33 cellular contexts compared by ENCODE assay signal in the genomic region with DNA sequence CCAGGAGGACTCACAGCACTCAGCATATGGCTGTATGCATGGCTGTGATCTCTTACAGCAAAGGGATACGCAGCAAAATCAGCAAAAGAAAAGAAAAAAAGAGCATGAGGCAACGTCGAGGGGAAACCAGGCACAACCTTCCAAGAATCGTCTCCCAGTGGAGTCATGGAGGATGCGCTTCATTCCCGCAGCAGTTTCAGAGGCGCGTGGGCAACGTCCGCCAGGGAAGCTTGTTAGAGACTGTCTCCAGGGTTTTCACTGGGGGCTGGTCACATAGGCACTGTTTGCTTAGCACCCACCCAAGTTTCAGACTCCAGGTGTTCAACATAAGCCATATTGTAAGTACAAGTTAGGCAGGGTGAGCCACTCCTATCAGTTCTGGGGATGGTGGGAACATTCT. TPM values are rescaled to one million over a fixed set of nuclear protein-coding genes. Genes with fewer than 3 reads are reported as not detected.
"Had no signal": no experiment of that assay in that cellular context is flagged by ENCODE, and none has a peak within 500 bp of the region (broad histone marks: within the 10 kb centered on the region; RNA-seq: fewer than 3 reads in every experiment).

No MANE protein-coding gene starts in this region.

- H3K4me3 ChIP-seq: adrenal gland, body of pancreas had no signal

- H3K36me3 ChIP-seq: adrenal gland had no signal

- ATAC-seq: activated CD8-positive, alpha-beta T cell treated with anti-CD3 and anti-CD28 coated beads for 36 hours; activated naive CD4-positive, alpha-beta T cell treated with anti-CD3 and anti-CD28 coated beads, Interleukin-2, amount 50 U/mL, for 72 hours; activated T-cell treated with anti-CD3 and anti-CD28 coated beads, Interleukin-2, amount 50 U/mL, for 4 hours; activated T-cell treated with anti-CD3 and anti-CD28 coated beads, Interleukin-2, amount 50 U/mL, for 72 hours; activated T-helper 17 cell treated with anti-CD3 and anti-CD28 coated beads, Interleukin-2, amount 50 U/mL, for 72 hours; body of pancreas had no signal

- H3K9me3 ChIP-seq: adrenal gland, body of pancreas had no signal

- H3K27me3 ChIP-seq: adrenal gland, body of pancreas had no signal

- DNase-seq: activated B cell treated with CpG ODN at 0.5 μM for 24 hours; activated CD4-positive, alpha-beta memory T cell treated with anti-CD3 and anti-CD28 coated beads for 36 hours; activated CD4-positive, alpha-beta T cell treated with anti-CD3 and anti-CD28 coated beads for 4 hours; activated CD4-positive, alpha-beta T cell treated with anti-CD3 and anti-CD28 coated beads, Interleukin-2, amount 10 ng/mL, durations not matched to agents 24 days and 14 days; activated CD4-positive, alpha-beta T cell treated with anti-CD3 and anti-CD28 coated beads, Interleukin-2, amount 50 U/mL, for 1 hour; activated CD4-positive, alpha-beta T cell treated with anti-CD3 and anti-CD28 coated beads, Interleukin-2, amount 50 U/mL, for 4 hours; activated CD4-positive, CD25-positive, alpha-beta regulatory T cell treated with anti-CD3 and anti-CD28 coated beads, Interleukin-2, amount 50 U/mL, for 72 hours; activated CD8-positive, alpha-beta memory T cell treated with anti-CD3 and anti-CD28 coated beads, Interleukin-2, amount 50 U/mL, for 4 hours; activated CD8-positive, alpha-beta T cell treated with anti-CD3 and anti-CD28 coated beads for 36 hours; activated effector memory CD4-positive, alpha-beta T cell treated with anti-CD3 and anti-CD28 coated beads, Interleukin-2, amount 50 U/mL, for 16 hours; activated gamma-delta T cell treated with Interleukin-2 at 50 U/mL for 16 hours; activated naive CD4-positive, alpha-beta T cell; activated naive CD4-positive, alpha-beta T cell treated with anti-CD3 and anti-CD28 coated beads for 36 hours; activated naive CD4-positive, alpha-beta T cell treated with anti-CD3 and anti-CD28 coated beads, Interleukin-2, amount 50 U/mL, for 16 hours; activated naive CD8-positive, alpha-beta T cell treated with anti-CD3 and anti-CD28 coated beads for 36 hours; activated T-cell treated with anti-CD3 and anti-CD28 coated beads for 4 hours; activated T-cell treated with anti-CD3 and anti-CD28 coated beads, Interleukin-2, amount 50 U/mL, for 1 hour; activated T-cell treated with anti-CD3 and anti-CD28 coated beads, Interleukin-2, amount 50 U/mL, for 4 hours; activated T-cell treated with anti-CD3 and anti-CD28 coated beads, Interleukin-2, amount 50 U/mL, for 72 hours; adrenal gland; amniotic stem cell; aorta; body of pancreas; central memory CD4-positive, alpha-beta T cell; T-helper 1 cell; T-helper 2 cell; T-helper 9 cell had no signal

- FAIRE-seq: astrocyte, colon had no signal

- H3K27ac ChIP-seq: adrenal gland, body of pancreas had no signal

RNA-seq across cellular contexts. Expression of gene NSG2, which starts 44.6 kb away (rescaled TPM):
- total RNA-seq: activated B cell treated with CpG ODN at 0.5 μM for 24 hours; activated CD4-positive, alpha-beta memory T cell treated with anti-CD3 and anti-CD28 coated beads for 36 hours; activated CD4-positive, alpha-beta T cell treated with anti-CD3 and anti-CD28 coated beads, Interleukin-2, amount 10 ng/mL, durations not matched to agents 24 days and 14 days; activated CD8-positive, alpha-beta memory T cell treated with anti-CD3 and anti-CD28 coated beads for 36 hours; activated CD8-positive, alpha-beta T cell treated with anti-CD3 and anti-CD28 coated beads for 36 hours; activated naive CD4-positive, alpha-beta T cell treated with anti-CD3 and anti-CD28 coated beads for 36 hours; activated naive CD4-positive, alpha-beta T cell treated with anti-CD3 and anti-CD28 coated beads, Interleukin-2, amount 50 U/mL, for 72 hours; activated naive CD8-positive, alpha-beta T cell treated with anti-CD3 and anti-CD28 coated beads for 36 hours; activated T-cell treated with anti-CD3 and anti-CD28 coated beads, Interleukin-2, amount 50 U/mL, for 4 hours; activated T-cell treated with anti-CD3 and anti-CD28 coated beads, Interleukin-2, amount 50 U/mL, for 72 hours; activated T-helper 1 cell treated with anti-CD3 and anti-CD28 coated beads, Interleukin-12 subunit alpha, Interleukin-12 subunit beta, Interleukin-2, Interleukin-4 antibody, amounts not matched to agents 30 ng/mL and 10 ng/mL and 1 ng/mL, durations not matched to agents 14 hours and 24 hours and 36 hours; activated T-helper 17 cell treated with anti-CD3 and anti-CD28 coated beads, Interleukin-2, amount 50 U/mL, for 72 hours; aorta had no signal
